In genomic region chr1:76354236-76354635, GRCh38 we compare ENCODE assay signal across 11 cellular contexts.
"Had no signal": no experiment of that assay in that cellular context is flagged by ENCODE, and none has a peak within 500 bp of the region (broad histone marks: within the 10 kb centered on the region; RNA-seq: fewer than 3 reads in every experiment).

No MANE protein-coding gene starts in this region.

- H3K9me3 ChIP-seq: adrenal gland, ascending aorta, body of pancreas, breast epithelium had no signal

- H3K4me3 ChIP-seq: adrenal gland, ascending aorta, body of pancreas, breast epithelium, cardiac muscle cell had no signal

- H3K4me1 ChIP-seq: adrenal gland, ascending aorta, body of pancreas, breast epithelium had no signal

- H3K36me3 ChIP-seq: adrenal gland, ascending aorta, brain microvascular endothelial cell, breast epithelium, cardiac muscle cell had no signal

- ATAC-seq: activated naive CD4-positive, alpha-beta T cell treated with anti-CD3 and anti-CD28 coated beads, Interleukin-2, amount 50 U/mL, for 72 hours; activated naive CD8-positive, alpha-beta T cell treated with anti-CD3 and anti-CD28 coated beads, Interleukin-2, amount 50 U/mL, for 24 hours; activated T-cell treated with anti-CD3 and anti-CD28 coated beads, Interleukin-2, amount 50 U/mL, for 4 hours; activated T-cell treated with anti-CD3 and anti-CD28 coated beads, Interleukin-2, amount 50 U/mL, for 72 hours; activated T-helper 17 cell treated with anti-CD3 and anti-CD28 coated beads, Interleukin-2, amount 50 U/mL, for 72 hours; body of pancreas had no signal

- H3K27ac ChIP-seq: adrenal gland, ascending aorta, body of pancreas, brain microvascular endothelial cell, breast epithelium, cardiac muscle cell had no signal
